In the genomic region with DNA sequence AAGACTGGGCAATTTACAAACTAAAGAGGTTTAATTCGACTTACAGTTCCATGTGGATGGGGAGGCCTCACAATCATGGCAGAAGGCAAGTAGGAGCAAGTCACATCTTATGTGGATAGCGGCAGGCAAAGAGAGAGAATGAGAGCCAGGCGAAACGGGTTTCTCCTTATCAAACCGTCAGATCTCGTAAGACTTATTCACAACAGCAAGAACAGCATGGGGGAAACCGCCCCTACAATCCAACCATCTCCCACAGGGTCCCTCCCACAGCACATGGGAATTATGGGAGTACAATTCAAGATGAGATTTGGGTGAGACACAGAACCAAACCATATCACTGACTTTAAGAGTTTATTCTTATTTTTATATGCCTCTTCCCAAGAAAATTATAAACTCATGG, we compare ENCODE assay signal across 20 cellular contexts.
DNase-seq lines count a peak whose midpoint lies in the region; ATAC-seq, FAIRE-seq and TF ChIP-seq lines count a peak whose summit lies in the region.
"Had no signal": no experiment of that assay in that cellular context is flagged by ENCODE, and none has a peak within 500 bp of the region (broad histone marks: within the 10 kb centered on the region; RNA-seq: fewer than 3 reads in every experiment).

No MANE protein-coding gene starts in this region.

- no peak overlapping the region for H3K27ac ChIP-seq in A673 (ENCODE audit: low read depth, low read length, poor library complexity, severe bottlenecking)
- H3K27ac ChIP-seq in K562 (ENCODE audit: extremely low read depth, low read depth, low read length) = no peak overlapping the region
- no peak overlapping the region for H3K27ac ChIP-seq in thyroid gland
- H3K27ac ChIP-seq: BLaER1 treated with 17β-estradiol and CSF1 and Interleukin-3, amounts not matched to agents 10 nM and 100 nM; GM23248 had no signal

- peak overlapping the region; percentile 51; the same call in 1 of the 2 replicates for H2AFZ ChIP-seq in K562 (ENCODE audit: low read depth, low read length)
- H2AFZ ChIP-seq: GM23248 had no signal

- no peak for FAIRE-seq in K562 (lab: Jason Lieb, UNC)
- FAIRE-seq in GM12892 (lab: Jason Lieb, UNC) = no peak
- FAIRE-seq: GM19239, HTR-8/SVneo had no signal

- no peaks in the 10 kb centered on the region for H3K9me3 Mint-ChIP-seq in progenitor cell of endocrine pancreas (ENCODE audit: low read depth)
- H3K9me3 Mint-ChIP-seq: CD8-positive, alpha-beta memory T cell had no signal

- H3K36me3 ChIP-seq in A673 (ENCODE audit: insufficient read depth, low read length, poor library complexity, severe bottlenecking) = no peaks in the 10 kb centered on the region
- no peaks in the 10 kb centered on the region for H3K36me3 ChIP-seq in K562 (ENCODE audit: control insufficient read depth, insufficient read depth, low read length)
- H3K36me3 ChIP-seq in thyroid gland = no peaks in the 10 kb centered on the region
- H3K36me3 ChIP-seq: BLaER1 treated with 17β-estradiol and CSF1 and Interleukin-3, amounts not matched to agents 10 nM and 100 nM; HAP-1 had no signal

- H3K27me3 ChIP-seq in A673 (replicated peaks; ENCODE audit: insufficient read depth, low read depth, low read length, poor library complexity) (peaks cover 4% of the 10 kb centered on the region), K562 (ENCODE audit: control insufficient read depth in 2 of 2, insufficient read depth in 2 of 2, low read length in 2 of 2) (0 out of 5 replicates have a peak, but pooled peaks cover 0 to 15% of the 10 kb centered on the region in 2 experiments), thyroid gland (no peaks in the 10 kb centered on the region)
- H3K27me3 ChIP-seq: BLaER1 treated with 17β-estradiol and CSF1 and Interleukin-3, amounts not matched to agents 10 nM and 100 nM had no signal

- intact Hi-C loops in A673 (cut with micrococcal nuclease; ENCODE audit: unreplicated experiment) = no loop called here
- intact Hi-C loops in K562 (cut with micrococcal nuclease) = no loop called here
- intact Hi-C loops in thyroid gland (cut with DNase I) = no loop called here

- no peak overlapping the region for H3K9ac ChIP-seq in K562 (ENCODE audit: insufficient read depth in 1 of 2, low read depth in 2 of 2, low read length in 2 of 2)
- H3K9ac ChIP-seq: BLaER1 treated with 17β-estradiol and CSF1 and Interleukin-3, amounts not matched to agents 10 nM and 100 nM; GM23248 had no signal

- peaks cover 2% of the 10 kb centered on the region for H3K36me3 Mint-ChIP-seq in progenitor cell of endocrine pancreas (ENCODE audit: insufficient read depth)
- H3K36me3 Mint-ChIP-seq: CD8-positive, alpha-beta memory T cell had no signal

- H3K4me1 Mint-ChIP-seq in progenitor cell of endocrine pancreas (ENCODE audit: low read depth) = peaks cover 21% of the 10 kb centered on the region
- H3K4me1 Mint-ChIP-seq: B cell; CD8-positive, alpha-beta memory T cell had no signal

- no peak for ATAC-seq in K562

- no peak overlapping the region; the same call in 1 of the 2 replicates for H3K4me2 ChIP-seq in K562 (ENCODE audit: insufficient read depth, low read length)
- H3K4me2 ChIP-seq: BLaER1 treated with 17β-estradiol and CSF1 and Interleukin-3, amounts not matched to agents 10 nM and 100 nM had no signal

- no peak overlapping the region for H3K4me3 Mint-ChIP-seq in progenitor cell of endocrine pancreas (ENCODE audit: low read depth)
- H3K4me3 Mint-ChIP-seq: B cell; CD8-positive, alpha-beta memory T cell had no signal

- no peak for TF ChIP-seq POLR2A in NB4 (IDR thresholded peaks at IDR 0.05; ENCODE audit: extremely low read depth, insufficient read length)
- no peak for TF ChIP-seq POLR2A in K562 (conservative IDR thresholded peaks at IDR 0.05)
- TF ChIP-seq POLR2A in GM12892 (IDR thresholded peaks at IDR 0.05; ENCODE audit: low read depth, low read length) = no peak
- no peak for TF ChIP-seq POLR2A in thyroid gland (IDR thresholded peaks at IDR 0.05)

- H3K4me1 ChIP-seq in A673 (ENCODE audit: insufficient read depth, low read length, poor library complexity, severe bottlenecking) (no peaks in the 10 kb centered on the region), K562 (replicated peaks in 1 of 2; ENCODE audit: control insufficient read depth in 2 of 2, insufficient read depth in 2 of 2, low read length in 2 of 2) (no peaks in the 10 kb centered on the region; a peak in 1 of 5 replicates), thyroid gland (no peaks in the 10 kb centered on the region)
- H3K4me1 ChIP-seq: BLaER1 treated with 17β-estradiol and CSF1 and Interleukin-3, amounts not matched to agents 10 nM and 100 nM; HAP-1 had no signal

- no peaks in the 10 kb centered on the region for H4K20me1 ChIP-seq in K562 (replicated peaks; ENCODE audit: control insufficient read depth, insufficient read depth, low read length)
- H4K20me1 ChIP-seq: BLaER1 treated with 17β-estradiol and CSF1 and Interleukin-3, amounts not matched to agents 10 nM and 100 nM had no signal

- WGBS in K562 (ENCODE audit: insufficient coverage, low coverage, missing lambda C conversion rate) = 4% methylated on average over 6 of the region's 7 CpGs
- 82 to 83% methylated on average over 7 of the region's 7 CpGs for WGBS in thyroid gland, 2 donors

- peaks cover 54% of the 10 kb centered on the region for H3K27me3 Mint-ChIP-seq in progenitor cell of endocrine pancreas

- POLR2A ChIA-PET in A673 (lab: Charles Lee; ENCODE audit: low non-redundant PET) (no interaction called here), K562 (lab: Yijun Ruan, JAX) (interaction anchor here (0.9 kb wide), 1 partner anchor 24 kb away, joined by 3 read pairs; no protein-coding TSS in a partner anchor)

- in situ Hi-C loops in K562 (cut with MboI) = no loop called here

- peak overlapping the region; percentile 10 for H3K27ac Mint-ChIP-seq in progenitor cell of endocrine pancreas
- H3K27ac Mint-ChIP-seq: B cell had no signal

- no peak for TF ChIP-seq EP300 in K562 (IDR thresholded peaks at IDR 0.05; ENCODE audit: low read length)

- TF ChIP-seq RAD21 in K562 (CRISPR knock-in tag; conservative IDR thresholded peaks at IDR 0.05 in 1 of 2, IDR thresholded peaks at IDR 0.05 in 1 of 2) = no peak

- H3K4me3 ChIP-seq in A673 (ENCODE audit: low read depth, low read length, poor library complexity, severe bottlenecking) (no peak overlapping the region), NB4 (ENCODE audit: low read depth, low read length) (no peak overlapping the region), K562 (no peak overlapping the region), thyroid gland (replicated peaks in 1 of 3) (no peak overlapping the region)
- H3K4me3 ChIP-seq: BLaER1 treated with 17β-estradiol and CSF1 and Interleukin-3, amounts not matched to agents 10 nM and 100 nM; GM23248; HAP-1 had no signal

- TF ChIP-seq CTCF in A673 (conservative IDR thresholded peaks at IDR 0.05; ENCODE audit: low read depth, low read length) (no peak), NB4 (IDR thresholded peaks at IDR 0.05; ENCODE audit: low read depth, low read length) (no peak), K562 (IDR thresholded peaks at IDR 0.05 in 2 of 3, conservative IDR thresholded peaks at IDR 0.05 in 1 of 3; ENCODE audit: insufficient read depth in 2 of 3, low read depth in 1 of 3, low read length in 3 of 3) (no peak), progenitor cell of endocrine pancreas (IDR thresholded peaks at IDR 0.05; ENCODE audit: unreplicated experiment) (no peak), thyroid gland (IDR thresholded peaks at IDR 0.05) (no peak)

- BruUV-seq in A673 (replicated peaks; lab: Mats Ljungman, UMichigan) (no TSS peak), K562 (replicated peaks; lab: Mats Ljungman, UMichigan) (no TSS peak)

- CTCF ChIA-PET in A673 (lab: Charles Lee) (no interaction called here), K562 (lab: Yijun Ruan, JAX; ENCODE audit: low intra/inter-chr PET ratio) (no interaction called here)

- H3K79me2 ChIP-seq in K562 (ENCODE audit: control insufficient read depth, insufficient read depth, low read length) = no peaks in the 10 kb centered on the region

- H3K9me3 ChIP-seq in A673 (ENCODE audit: low read depth, low read length, poor library complexity, severe bottlenecking) (no peaks in the 10 kb centered on the region), K562 (replicated peaks; ENCODE audit: control insufficient read depth, insufficient read depth, low read depth, low read length) (no peaks in the 10 kb centered on the region), thyroid gland (no peaks in the 10 kb centered on the region)
- H3K9me3 ChIP-seq: HAP-1 had no signal

- DNase-seq in A673 (ENCODE audit: low spot score) (peak; percentile 4), NB4 (ENCODE audit: low read depth) (peak; percentile 18), K562 (ENCODE audit: extremely low read depth in 1 of 4, low spot score in 3 of 4) (no peak), progenitor cell of endocrine pancreas (ENCODE audit: low spot score, unreplicated experiment) (no peak), NCI-H774 (lab: John Stamatoyannopoulos, UW) (no peak), GM12892 (ENCODE audit: insufficient read length) (no peak), thyroid gland (no peak)
- DNase-seq: 8988T; CD8-positive, alpha-beta memory T cell; COR-L47; DMS 273 treated with DMSO at 0.1 percent for 48 hours; GDM1; GM23248; IMR-90; KBM-7 had no signal

- H3K9me1 ChIP-seq in K562 (ENCODE audit: control insufficient read depth, insufficient read depth, low read length) = no peaks in the 10 kb centered on the region

Comparison
In these comparisons a context has a peak if more than half of its experiments do, and no peak if none do; other contexts are left out.
1. DNase-seq: peak in A673 (single experiment) and NB4 (single experiment); none in K562 (0 of 4), progenitor cell of endocrine pancreas (single experiment), NCI-H774 (single experiment), GM12892 (single experiment) and thyroid gland (0 of 2).